ENCODE assay signal across 22 cellular contexts in the genomic region with DNA sequence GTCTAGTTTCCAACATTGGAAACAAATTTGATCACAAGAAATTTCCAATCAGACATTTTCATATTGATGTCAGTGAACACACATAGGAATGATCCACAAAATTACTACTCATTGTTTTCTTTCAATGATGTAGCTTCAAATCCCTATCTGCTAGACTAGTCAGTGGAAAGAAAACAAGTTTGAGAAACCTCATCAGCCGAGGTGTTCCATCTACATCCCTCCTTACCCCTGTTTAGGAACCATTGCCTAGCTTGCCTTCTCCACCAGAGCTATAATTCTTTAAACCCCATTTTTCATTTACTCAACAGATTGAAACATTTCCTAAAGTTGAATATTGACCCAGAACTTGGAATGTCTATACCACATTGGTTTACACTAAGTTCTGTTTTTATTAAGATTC. TPM values are rescaled to one million over a fixed set of nuclear protein-coding genes. Genes with fewer than 3 reads are reported as not detected.
A peak's percentile ranks its signal among the peaks of the same experiment; 100 is the strongest.
DNase-seq lines count a peak whose midpoint lies in the region; FAIRE-seq and TF ChIP-seq lines count a peak whose summit lies in the region.
"Had no signal": no experiment of that assay in that cellular context is flagged by ENCODE, and none has a peak within 500 bp of the region (broad histone marks: within the 10 kb centered on the region; RNA-seq: fewer than 3 reads in every experiment).

No MANE protein-coding gene starts in this region.

- peaks cover 25% of the 10 kb centered on the region for H3K4me1 Mint-ChIP-seq in glutamatergic neuron (ENCODE audit: low read depth, unreplicated experiment)
- H3K4me1 Mint-ChIP-seq in activated CD4-positive, alpha-beta T cell treated with anti-CD3 and anti-CD28 coated beads, Interleukin-2, amount 10 ng/mL, durations not matched to agents 7 days and 5 days, result no peaks in the 10 kb centered on the region
- H3K4me1 Mint-ChIP-seq: CD14-positive monocyte; CD4-positive, alpha-beta memory T cell; CD4-positive, CD25-positive, alpha-beta regulatory T cell; CD8-positive, alpha-beta memory T cell had no signal

- POLR2A ChIA-PET in activated CD4-positive, alpha-beta T cell treated with anti-CD3 and anti-CD28 coated beads, Interleukin-2, amount 10 ng/mL, durations not matched to agents 7 days and 5 days (lab: Charles Lee), result no interaction called here

- peak; percentile 58 for FAIRE-seq in D721Med (lab: Jason Lieb, UNC)
- FAIRE-seq: A204.1, G401.6, GM12891, GM19239 had no signal

- H3K4me1 ChIP-seq in ovary (ENCODE audit: insufficient read depth), result no peaks in the 10 kb centered on the region
- H3K4me1 ChIP-seq: BE2C, BLaER1 had no signal

- CTCF ChIA-PET in activated CD4-positive, alpha-beta T cell treated with anti-CD3 and anti-CD28 coated beads, Interleukin-2, amount 10 ng/mL, durations not matched to agents 7 days and 5 days (lab: Charles Lee), result no interaction called here

- DNase-seq in D721Med (ENCODE audit: insufficient read length, low spot score) (no peak), glutamatergic neuron (no peak), ovary (no peak)
- DNase-seq in activated CD4-positive, alpha-beta T cell treated with anti-CD3 and anti-CD28 coated beads, Interleukin-2, amount 10 ng/mL, durations not matched to agents 7 days and 5 days, result no peak
- DNase-seq in activated T-cell treated with anti-CD3 and anti-CD28 coated beads, Interleukin-2, amount 50 U/mL, for 48 hours, result no peak
- DNase-seq: 8988T; ACHN; BE2C; C1 segment of cervical spinal cord; CD4-positive, alpha-beta memory T cell; CD4-positive, CD25-positive, alpha-beta regulatory T cell; CD8-positive, alpha-beta memory T cell; COR-L47; DMS79 treated with DMSO at 0.1 percent for 48 hours; GF-D8 had no signal

- WGBS in ovary, 3 donors, result 88 to 90% (median 88%) methylated on average over 1 of the region's 1 CpG

- H3K36me3 ChIP-seq in ovary, result no peaks in the 10 kb centered on the region
- H3K36me3 ChIP-seq: BE2C, BLaER1 had no signal

- TF ChIP-seq POLR2A in ovary (IDR thresholded peaks at IDR 0.05), result no peak

- TF ChIP-seq CTCF in D721Med (IDR thresholded peaks at IDR 0.05; ENCODE audit: insufficient read depth, missing control alignments), result no peak
- TF ChIP-seq CTCF in VCaP (conservative IDR thresholded peaks at IDR 0.05), result no peak
- TF ChIP-seq CTCF in glutamatergic neuron (IDR thresholded peaks at IDR 0.05; ENCODE audit: partially characterized antibody, unreplicated experiment), result no peak
- TF ChIP-seq CTCF in ovary (IDR thresholded peaks at IDR 0.05), result no peak

- peak overlapping the region; percentile 57 for H3K27ac Mint-ChIP-seq in glutamatergic neuron (ENCODE audit: unreplicated experiment)
- H3K27ac Mint-ChIP-seq in activated CD4-positive, alpha-beta T cell treated with anti-CD3 and anti-CD28 coated beads, Interleukin-2, amount 10 ng/mL, durations not matched to agents 7 days and 5 days, result no peak overlapping the region
- H3K27ac Mint-ChIP-seq: CD4-positive, alpha-beta memory T cell; CD4-positive, CD25-positive, alpha-beta regulatory T cell; CD8-positive, alpha-beta memory T cell had no signal

- no peak for TF ChIP-seq EP300 in ovary (IDR thresholded peaks at IDR 0.05)

- H3K27ac ChIP-seq in VCaP (peak overlapping the region; percentile 41), ovary (no peak overlapping the region)
- H3K27ac ChIP-seq: BLaER1 had no signal

- H3K4me3 ChIP-seq in ovary, result no peak overlapping the region
- H3K4me3 ChIP-seq: BLaER1 had no signal

- intact Hi-C loops in ovary (cut with DNase I), result no loop called here

- no peaks in the 10 kb centered on the region for H3K27me3 ChIP-seq in ovary
- H3K27me3 ChIP-seq: BE2C, BLaER1 had no signal

- H3K9me3 ChIP-seq in ovary, result no peaks in the 10 kb centered on the region
- H3K9me3 ChIP-seq: BE2C, BLaER1 had no signal

- H3K4me3 Mint-ChIP-seq in glutamatergic neuron (ENCODE audit: unreplicated experiment), result no peak overlapping the region
- no peak overlapping the region for H3K4me3 Mint-ChIP-seq in activated CD4-positive, alpha-beta T cell treated with anti-CD3 and anti-CD28 coated beads, Interleukin-2, amount 10 ng/mL, durations not matched to agents 7 days and 5 days
- H3K4me3 Mint-ChIP-seq: CD14-positive monocyte; CD4-positive, alpha-beta memory T cell; CD4-positive, CD25-positive, alpha-beta regulatory T cell; CD8-positive, alpha-beta memory T cell had no signal

- H3K36me3 Mint-ChIP-seq in glutamatergic neuron (ENCODE audit: unreplicated experiment), result no peaks in the 10 kb centered on the region
- no peaks in the 10 kb centered on the region for H3K36me3 Mint-ChIP-seq in activated CD4-positive, alpha-beta T cell treated with anti-CD3 and anti-CD28 coated beads, Interleukin-2, amount 10 ng/mL, durations not matched to agents 7 days and 5 days (ENCODE audit: low read depth)
- H3K36me3 Mint-ChIP-seq: CD4-positive, alpha-beta memory T cell; CD4-positive, CD25-positive, alpha-beta regulatory T cell; CD8-positive, alpha-beta memory T cell had no signal

- H3K27me3 Mint-ChIP-seq in glutamatergic neuron (ENCODE audit: unreplicated experiment), result peaks cover 2% of the 10 kb centered on the region
- H3K27me3 Mint-ChIP-seq in activated CD4-positive, alpha-beta T cell treated with anti-CD3 and anti-CD28 coated beads, Interleukin-2, amount 10 ng/mL, durations not matched to agents 7 days and 5 days, result no peaks in the 10 kb centered on the region
- H3K27me3 Mint-ChIP-seq: CD4-positive, CD25-positive, alpha-beta regulatory T cell; CD8-positive, alpha-beta memory T cell had no signal

- no peaks in the 10 kb centered on the region for H3K9me3 Mint-ChIP-seq in glutamatergic neuron (ENCODE audit: unreplicated experiment)
- no peaks in the 10 kb centered on the region for H3K9me3 Mint-ChIP-seq in activated CD4-positive, alpha-beta T cell treated with anti-CD3 and anti-CD28 coated beads, Interleukin-2, amount 10 ng/mL, durations not matched to agents 7 days and 5 days

RNA-seq across cellular contexts. Expression of a gene that starts 45.3 kb away (rescaled TPM):
- total RNA-seq in glutamatergic neuron (ENCODE audit: unreplicated experiment), result not detected
- total RNA-seq in activated CD4-positive, alpha-beta T cell treated with anti-CD3 and anti-CD28 coated beads, Interleukin-2, amount 10 ng/mL, durations not matched to agents 7 days and 5 days, result not detected
- total RNA-seq in ovary, result 100 to 1,000 TPM in 2 of 7 donors, 10 to 100 TPM in 5; 56.3 to 140 (median 65.3) TPM
- polyA plus RNA-seq in ovary, result 10 to 100 TPM; 77.3 to 95.3 TPM
- total RNA-seq: CD4-positive, CD25-positive, alpha-beta regulatory T cell had no signal
- polyA plus RNA-seq: CD4-positive, alpha-beta memory T cell; CD4-positive, CD25-positive, alpha-beta regulatory T cell; CD8-positive, alpha-beta memory T cell had no signal

Comparison
In these comparisons a context has a peak if more than half of its experiments do, and no peak if none do; other contexts are left out.
1. RNA of a gene that starts 45.3 kb away (total RNA-seq): 56.3 to 140 TPM in ovary; not detected in glutamatergic neuron (single experiment) and not detected in activated CD4-positive, alpha-beta T cell treated with anti-CD3 and anti-CD28 coated beads, Interleukin-2, amount 10 ng/mL, durations not matched to agents 7 days and 5 days; every median in the first group is over 10 times any median in the second.